Comparison of ENCODE assay signal across 1 cellular context in genomic region chr5:169763437-169764301, GRCh38.
TF ChIP-seq lines count a peak whose summit lies in the region.

No MANE protein-coding gene starts in this region.

TF ChIP-seq in SK-N-SH, 30 proteins besides CTCF, POLR2A, EP300 and RAD21 (continued from another document):
- TF ChIP-seq, protein P1, sequence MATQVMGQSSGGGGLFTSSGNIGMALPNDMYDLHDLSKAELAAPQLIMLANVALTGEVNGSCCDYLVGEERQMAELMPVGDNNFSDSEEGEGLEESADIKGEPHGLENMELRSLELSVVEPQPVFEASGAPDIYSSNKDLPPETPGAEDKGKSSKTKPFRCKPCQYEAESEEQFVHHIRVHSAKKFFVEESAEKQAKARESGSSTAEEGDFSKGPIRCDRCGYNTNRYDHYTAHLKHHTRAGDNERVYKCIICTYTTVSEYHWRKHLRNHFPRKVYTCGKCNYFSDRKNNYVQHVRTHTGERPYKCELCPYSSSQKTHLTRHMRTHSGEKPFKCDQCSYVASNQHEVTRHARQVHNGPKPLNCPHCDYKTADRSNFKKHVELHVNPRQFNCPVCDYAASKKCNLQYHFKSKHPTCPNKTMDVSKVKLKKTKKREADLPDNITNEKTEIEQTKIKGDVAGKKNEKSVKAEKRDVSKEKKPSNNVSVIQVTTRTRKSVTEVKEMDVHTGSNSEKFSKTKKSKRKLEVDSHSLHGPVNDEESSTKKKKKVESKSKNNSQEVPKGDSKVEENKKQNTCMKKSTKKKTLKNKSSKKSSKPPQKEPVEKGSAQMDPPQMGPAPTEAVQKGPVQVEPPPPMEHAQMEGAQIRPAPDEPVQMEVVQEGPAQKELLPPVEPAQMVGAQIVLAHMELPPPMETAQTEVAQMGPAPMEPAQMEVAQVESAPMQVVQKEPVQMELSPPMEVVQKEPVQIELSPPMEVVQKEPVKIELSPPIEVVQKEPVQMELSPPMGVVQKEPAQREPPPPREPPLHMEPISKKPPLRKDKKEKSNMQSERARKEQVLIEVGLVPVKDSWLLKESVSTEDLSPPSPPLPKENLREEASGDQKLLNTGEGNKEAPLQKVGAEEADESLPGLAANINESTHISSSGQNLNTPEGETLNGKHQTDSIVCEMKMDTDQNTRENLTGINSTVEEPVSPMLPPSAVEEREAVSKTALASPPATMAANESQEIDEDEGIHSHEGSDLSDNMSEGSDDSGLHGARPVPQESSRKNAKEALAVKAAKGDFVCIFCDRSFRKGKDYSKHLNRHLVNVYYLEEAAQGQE (IDR thresholded peaks at IDR 0.05; ENCODE audit: low read depth, low read length): peak; percentile 74
- TF ChIP-seq MEF2A (IDR thresholded peaks at IDR 0.05; ENCODE audit: borderline replicate concordance, low read depth) (no peak), PBX3 (IDR thresholded peaks at IDR 0.05) (no peak)
TF ChIP-seq in SK-N-SH: peak in this region for 2.
